8 cellular contexts compared by ENCODE assay signal in genomic region chr2:108533832-108534576, GRCh38. TPM values are rescaled to one million over a fixed set of nuclear protein-coding genes. Genes with fewer than 3 reads are reported as not detected.
DNase-seq lines count a peak whose midpoint lies in the region; ATAC-seq lines count a peak whose summit lies in the region.

LIMS1 (plus strand) TSS chr2:108534470; CDS start chr2:108534563, 93 bp downstream.

- CTCF ChIA-PET in CD8-positive, alpha-beta memory T cell (lab: Charles Lee), result interaction anchor here (0.6 to 0.9 kb wide), 2 partner anchors 31 to 51 kb away, joined by 3 read pairs; no protein-coding TSS in a partner anchor

- peak within 1 kb of the TSS; percentile 90 for H3K56ac ChIP-seq in mesendoderm (ENCODE audit: low read length)

- peak within 1 kb of the TSS; percentile 62 for H2BK120ac ChIP-seq in mesendoderm (ENCODE audit: low read depth, low read length)

- POLR2A ChIA-PET in CD8-positive, alpha-beta memory T cell (lab: Charles Lee), result interaction anchor here (0.6 to 1.9 kb wide), 2 partner anchors 84 to 86 kb away, joined by 7 to 12 read pairs; no protein-coding TSS in a partner anchor

- whole genome bisulfite sequencing in mesendoderm (ENCODE audit: extremely low coverage, insufficient coverage, low lambda C conversion rate), result no CpG with 5 or more reads among the region's 85 CpGs

- H3K9ac ChIP-seq in mesendoderm (ENCODE audit: low read length), result peak within 1 kb of the TSS; percentile 91

- peak within 1 kb of the TSS; percentile 95 for H3K4ac ChIP-seq in mesendoderm (ENCODE audit: low read depth, low read length)

- H4K8ac ChIP-seq in mesendoderm (ENCODE audit: low read depth, low read length), result no peak within 1 kb of the TSS

- H2BK15ac ChIP-seq in mesendoderm (replicated peaks; ENCODE audit: low read depth), result no peak within 1 kb of the TSS

- H3K79me1 ChIP-seq in mesendoderm (ENCODE audit: low read length), result peaks cover 13% of the 10 kb centered on the region

- peak within 1 kb of the TSS; percentile 44 for H2BK5ac ChIP-seq in mesendoderm (ENCODE audit: low read length)

- ATAC-seq in GM19438 (IDR thresholded peaks at IDR 0.05; ENCODE audit: low read depth, unreplicated experiment) (peak; percentile 85), HG03571 (IDR thresholded peaks at IDR 0.05; ENCODE audit: unreplicated experiment) (peak; percentile 86)
- ATAC-seq in effector memory CD8-positive, alpha-beta T cell (replicated peaks), result peak; percentile 90

- peaks cover 33% of the 10 kb centered on the region for H3K79me2 ChIP-seq in mesendoderm (ENCODE audit: control insufficient read depth, insufficient read depth, low read length)

- H3K27ac Mint-ChIP-seq in CD8-positive, alpha-beta memory T cell, result peak within 1 kb of the TSS; percentile 79 to 98 (median 91)
- H3K27ac Mint-ChIP-seq in effector memory CD8-positive, alpha-beta T cell, result peak within 1 kb of the TSS; percentile 57 to 81

- H3K36me3 Mint-ChIP-seq in CD8-positive, alpha-beta memory T cell, result peaks cover 0 to 6% (median 0%) of the 10 kb centered on the region in 3 donors
- H3K36me3 Mint-ChIP-seq in effector memory CD8-positive, alpha-beta T cell (ENCODE audit: insufficient read depth), result peaks cover 4% of the 10 kb centered on the region

- H3K23ac ChIP-seq in mesendoderm (ENCODE audit: low read length), result no peak within 1 kb of the TSS

- H3K4me1 Mint-ChIP-seq in CD8-positive, alpha-beta memory T cell, result peaks cover 25 to 50% (median 35%) of the 10 kb centered on the region in 3 donors
- H3K4me1 Mint-ChIP-seq in effector memory CD8-positive, alpha-beta T cell (ENCODE audit: low read depth in 2 of 2), result peaks cover 21 to 35% of the 10 kb centered on the region in 2 donors

- peaks cover 7% of the 10 kb centered on the region for H3K4me1 ChIP-seq in CD8-positive, alpha-beta memory T cell (ENCODE audit: insufficient read depth, low read length)
- no peaks in the 10 kb centered on the region for H3K4me1 ChIP-seq in mesendoderm (ENCODE audit: control insufficient read depth, low read depth, low read length)

- H3K27ac ChIP-seq in CD8-positive, alpha-beta memory T cell (ENCODE audit: low read depth, low read length), result peak within 1 kb of the TSS; percentile 76
- H3K27ac ChIP-seq in mesendoderm (ENCODE audit: low read depth, low read length), result peak within 1 kb of the TSS; percentile 82

- no peaks in the 10 kb centered on the region for H3K9me3 Mint-ChIP-seq in CD8-positive, alpha-beta memory T cell
- no peaks in the 10 kb centered on the region for H3K9me3 Mint-ChIP-seq in effector memory CD8-positive, alpha-beta T cell

- H3K27me3 ChIP-seq in CD8-positive, alpha-beta memory T cell (ENCODE audit: insufficient read depth, low read length, poor library complexity, severe bottlenecking), result no peaks in the 10 kb centered on the region
- H3K27me3 ChIP-seq in mesendoderm (ENCODE audit: insufficient read depth, low read length, poor library complexity), result no peaks in the 10 kb centered on the region

- no peaks in the 10 kb centered on the region for H3K36me3 ChIP-seq in CD8-positive, alpha-beta memory T cell (ENCODE audit: insufficient read depth, low read length)
- no peaks in the 10 kb centered on the region for H3K36me3 ChIP-seq in mesendoderm (ENCODE audit: control insufficient read depth, insufficient read depth, low read length)

- H3K9me3 ChIP-seq in CD8-positive, alpha-beta memory T cell (ENCODE audit: low read length), result no peaks in the 10 kb centered on the region

- H3K18ac ChIP-seq in mesendoderm (ENCODE audit: low read length), result peak within 1 kb of the TSS; percentile 100

- H3K4me3 Mint-ChIP-seq in CD8-positive, alpha-beta memory T cell, result peak within 1 kb of the TSS; percentile 93 to 98 (median 96)
- peak within 1 kb of the TSS; percentile 86 to 88 for H3K4me3 Mint-ChIP-seq in effector memory CD8-positive, alpha-beta T cell

- H4K5ac ChIP-seq in mesendoderm (ENCODE audit: low read length), result no peak within 1 kb of the TSS

- no peak within 1 kb of the TSS for H2AK5ac ChIP-seq in mesendoderm (ENCODE audit: low read length)

- peak within 1 kb of the TSS; percentile 67 for H3K4me2 ChIP-seq in mesendoderm (ENCODE audit: low read length)

- peak within 1 kb of the TSS; percentile 87 for H3K4me3 ChIP-seq in CD8-positive, alpha-beta memory T cell (ENCODE audit: low read length)
- peak within 1 kb of the TSS; percentile 86 for H3K4me3 ChIP-seq in mesendoderm (ENCODE audit: low read length)

- DNase-seq in CD8-positive, alpha-beta memory T cell, result peak; percentile 77 to 93 (median 83)
- peak; percentile 90 for DNase-seq in NK-92 treated with Interleukin-12 subunit alpha and Interleukin-12 subunit beta, amount 100 ng/mL, for 24 hours (lab: John Stamatoyannopoulos, UW)
- peak; percentile 75 to 78 for DNase-seq in activated CD8-positive, alpha-beta memory T cell treated with anti-CD3 and anti-CD28 coated beads for 4 hours (ENCODE audit: low read depth in 2 of 2)
- peak; percentile 69 to 77 (median 70) for DNase-seq in effector memory CD8-positive, alpha-beta T cell
- DNase-seq in mesendoderm, result peak; percentile 93
- peak; percentile 75 for DNase-seq in stimulated activated CD8-positive, alpha-beta memory T cell treated with anti-CD3 and anti-CD28 coated beads, Interleukin-12 subunit alpha, Interleukin-12 subunit beta, amount 100 ng/mL, for 4 hours (ENCODE audit: low read depth)

- H3K27me3 Mint-ChIP-seq in CD8-positive, alpha-beta memory T cell, result no peaks in the 10 kb centered on the region
- H3K27me3 Mint-ChIP-seq in effector memory CD8-positive, alpha-beta T cell, result no peaks in the 10 kb centered on the region

RNA-seq across cellular contexts. Expression of gene LIMS1, which starts in this region (rescaled TPM):
- total RNA-seq in CD8-positive, alpha-beta memory T cell, result 10 to 100 TPM; 59.4 TPM
- 80.6 TPM for polyA plus RNA-seq in CD8-positive, alpha-beta memory T cell
- polyA plus RNA-seq in mesendoderm (2013, experiment 1 of 2), result 47.1 TPM
- polyA plus RNA-seq in mesendoderm (2013, experiment 2 of 2), result 45.2 TPM

Comparison
In these comparisons a context has a peak if more than half of its experiments do, and no peak if none do; other contexts are left out.
1. Peak in every context shown above with its lines: DNase-seq, ATAC-seq, H3K4me3 ChIP-seq and H3K27ac ChIP-seq.